Comparison of ENCODE assay signal across 9 cellular contexts in the genomic region with DNA sequence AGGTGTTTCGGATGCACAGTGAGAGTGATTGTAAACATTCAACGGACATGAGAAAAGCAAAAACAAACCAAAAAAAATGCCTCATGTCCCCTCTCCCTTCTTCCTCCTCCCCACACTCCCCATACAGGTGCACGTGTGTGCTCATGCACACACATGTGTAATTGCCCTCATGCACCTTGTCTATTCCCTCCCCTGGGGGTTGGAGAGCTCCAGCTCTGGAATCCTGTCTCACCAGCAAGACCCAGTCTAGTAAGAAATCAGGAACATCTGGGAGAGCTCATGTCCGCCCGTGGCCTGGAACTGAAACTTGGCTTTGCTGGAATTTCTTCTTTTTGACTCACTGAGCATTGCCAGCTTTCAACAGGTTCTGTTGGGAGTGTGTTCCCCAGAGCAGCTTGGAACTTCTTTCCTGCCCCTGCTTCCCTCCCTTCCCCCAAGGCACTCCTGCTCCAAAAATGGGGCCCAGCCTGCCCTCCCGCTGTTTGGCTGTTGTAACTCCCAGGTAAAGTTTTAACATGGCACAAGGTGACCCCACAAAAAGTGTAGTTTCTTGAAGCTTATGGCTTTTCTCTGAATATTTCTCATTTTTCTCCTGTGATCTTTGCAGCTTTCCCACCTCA.
DNase-seq lines count a peak whose midpoint lies in the region; ATAC-seq and TF ChIP-seq lines count a peak whose summit lies in the region.
"Had no signal": no experiment of that assay in that cellular context is flagged by ENCODE, and none has a peak within 500 bp of the region (broad histone marks: within the 10 kb centered on the region; RNA-seq: fewer than 3 reads in every experiment).

No MANE protein-coding gene starts in this region.

- H3K27me3 Mint-ChIP-seq in activated CD4-positive, alpha-beta memory T cell treated with anti-CD3 and anti-CD28 coated beads for 36 hours, result no peaks in the 10 kb centered on the region
- H3K27me3 Mint-ChIP-seq: naive B cell had no signal

- CTCF ChIA-PET in activated CD4-positive, alpha-beta memory T cell treated with anti-CD3 and anti-CD28 coated beads for 36 hours (lab: Charles Lee), result interaction anchor here (0.7 to 1.3 kb wide), 6 partner anchors 15 to 614 kb away, joined by 3 to 5 read pairs (median 3); a partner anchor contains a TSS

- DNase-seq in AG08395 (ENCODE audit: low spot score), result peak; percentile 77
- DNase-seq in activated CD4-positive, alpha-beta memory T cell treated with anti-CD3 and anti-CD28 coated beads for 36 hours, result no peak
- DNase-seq in fibroblast of villous mesenchyme (ENCODE audit: low read depth), result peak; percentile 62
- no peak for DNase-seq in SIG-M5 (lab: John Stamatoyannopoulos, UW)
- no peak for DNase-seq in ovary
- no peak for DNase-seq in NCI-H1930 (lab: John Stamatoyannopoulos, UW)
- DNase-seq: naive B cell had no signal

- TF ChIP-seq EP300 in ovary (IDR thresholded peaks at IDR 0.05), result no peak

- TF ChIP-seq CTCF in fibroblast of villous mesenchyme (IDR thresholded peaks at IDR 0.05; ENCODE audit: insufficient read depth, low read depth, low read length) (no peak), ovary (IDR thresholded peaks at IDR 0.05) (no peak)

- H3K4me1 ChIP-seq in ovary (ENCODE audit: insufficient read depth), result no peaks in the 10 kb centered on the region

- peak; percentile 9 for ATAC-seq in GM18502 (IDR thresholded peaks at IDR 0.05; ENCODE audit: poor library complexity, unreplicated experiment)
- no peak for ATAC-seq in GM19455 (IDR thresholded peaks at IDR 0.05; ENCODE audit: unreplicated experiment)

- no peak overlapping the region for H3K4me3 Mint-ChIP-seq in activated CD4-positive, alpha-beta memory T cell treated with anti-CD3 and anti-CD28 coated beads for 36 hours
- H3K4me3 Mint-ChIP-seq: naive B cell had no signal

- no peak for TF ChIP-seq POLR2A in ovary (IDR thresholded peaks at IDR 0.05)

- H3K27ac ChIP-seq in ovary, result no peak overlapping the region

- no peak overlapping the region for H3K4me3 ChIP-seq in fibroblast of villous mesenchyme (ENCODE audit: low read depth, low read length)
- no peak overlapping the region for H3K4me3 ChIP-seq in ovary

- WGBS in ovary, 3 donors, result 48 to 61% (median 51%) methylated on average over 6 of the region's 6 CpGs

- POLR2A ChIA-PET in activated CD4-positive, alpha-beta memory T cell treated with anti-CD3 and anti-CD28 coated beads for 36 hours (lab: Charles Lee), result interaction anchor here (0.6 to 1.4 kb wide), 4 partner anchors 25 to 1899 kb away, joined by 3 read pairs; no protein-coding TSS in a partner anchor

- peaks cover 5% of the 10 kb centered on the region for H3K36me3 Mint-ChIP-seq in activated CD4-positive, alpha-beta memory T cell treated with anti-CD3 and anti-CD28 coated beads for 36 hours

- no peaks in the 10 kb centered on the region for H3K27me3 ChIP-seq in ovary

- no peaks in the 10 kb centered on the region for H3K9me3 ChIP-seq in ovary

- no peaks in the 10 kb centered on the region for H3K9me3 Mint-ChIP-seq in activated CD4-positive, alpha-beta memory T cell treated with anti-CD3 and anti-CD28 coated beads for 36 hours

- no peaks in the 10 kb centered on the region for H3K36me3 ChIP-seq in ovary

- peaks cover 51% of the 10 kb centered on the region for H3K4me1 Mint-ChIP-seq in activated CD4-positive, alpha-beta memory T cell treated with anti-CD3 and anti-CD28 coated beads for 36 hours (ENCODE audit: low read depth)
- H3K4me1 Mint-ChIP-seq: naive B cell had no signal

- intact Hi-C loops in activated CD4-positive, alpha-beta memory T cell treated with anti-CD3 and anti-CD28 coated beads for 36 hours (cut with micrococcal nuclease), result loop anchor here (1.0 to 10.0 kb wide), 2 partner anchors 16 to 461 kb away; no protein-coding TSS in a partner anchor
- intact Hi-C loops in ovary (cut with DNase I), result no loop called here

- H3K27ac Mint-ChIP-seq in activated CD4-positive, alpha-beta memory T cell treated with anti-CD3 and anti-CD28 coated beads for 36 hours, result peak overlapping the region; percentile 79

Comparison
In these comparisons a context has a peak if more than half of its experiments do, and no peak if none do; other contexts are left out.
1. DNase-seq: peak in AG08395 (single experiment) and fibroblast of villous mesenchyme (single experiment); none in activated CD4-positive, alpha-beta memory T cell treated with anti-CD3 and anti-CD28 coated beads for 36 hours (single experiment), SIG-M5 (single experiment), ovary (0 of 5) and NCI-H1930 (0 of 2).